ENCODE assay signal across 9 cellular contexts in the genomic region with DNA sequence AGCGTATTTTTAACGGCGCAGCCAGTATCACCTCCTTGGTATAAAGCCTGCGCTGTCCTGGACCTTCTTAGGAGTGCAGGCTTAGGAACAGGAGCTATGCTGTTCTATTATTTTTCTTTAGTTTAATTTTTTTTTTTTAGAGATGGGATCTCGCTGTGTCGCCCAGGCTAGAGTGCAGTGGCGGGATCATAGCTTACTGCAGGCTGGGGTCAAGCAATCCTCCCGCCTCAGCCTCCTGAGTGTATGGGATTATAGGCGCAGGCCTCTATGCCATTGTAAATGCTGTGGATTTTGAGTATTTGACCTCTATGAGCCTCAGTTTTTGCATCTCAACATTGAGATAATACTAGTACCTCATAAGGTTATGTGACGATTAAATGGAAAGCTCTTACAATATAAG. TPM values are rescaled to one million over a fixed set of nuclear protein-coding genes. Genes with fewer than 3 reads are reported as not detected.
DNase-seq lines count a peak whose midpoint lies in the region; ATAC-seq and TF ChIP-seq lines count a peak whose summit lies in the region.
"Had no signal": no experiment of that assay in that cellular context is flagged by ENCODE, and none has a peak within 500 bp of the region (broad histone marks: within the 10 kb centered on the region; RNA-seq: fewer than 3 reads in every experiment).

No MANE protein-coding gene starts in this region.

- no peaks in the 10 kb centered on the region for H3K27me3 ChIP-seq in left ventricle myocardium inferior (ENCODE audit: low read depth)
- no peaks in the 10 kb centered on the region for H3K27me3 ChIP-seq in mucosa of stomach (ENCODE audit: control insufficient read depth, insufficient read depth, low read length)
- H3K27me3 ChIP-seq in vagina: no peaks in the 10 kb centered on the region

- no peak for ATAC-seq in left ventricle myocardium superior
- no peak for ATAC-seq in GM18511 (IDR thresholded peaks at IDR 0.05; ENCODE audit: unreplicated experiment)
- ATAC-seq in GM21825 (IDR thresholded peaks at IDR 0.05; ENCODE audit: unreplicated experiment): no peak
- no peak for ATAC-seq in GM21717 (IDR thresholded peaks at IDR 0.05; ENCODE audit: unreplicated experiment)

- peak overlapping the region; percentile 84 for H3K4me3 ChIP-seq in left ventricle myocardium inferior
- H3K4me3 ChIP-seq in mucosa of stomach (ENCODE audit: low read length): peak overlapping the region; percentile 98
- peak overlapping the region; percentile 63 to 71 for H3K4me3 ChIP-seq in vagina

- no peak for DNase-seq in left ventricle myocardium inferior
- no peak for DNase-seq in left ventricle myocardium superior
- DNase-seq in caudate nucleus (lab: John Stamatoyannopoulos, UW): no peak
- no peak for DNase-seq in vagina (ENCODE audit: extremely low spot score in 2 of 2)

- H3K9ac ChIP-seq in mucosa of stomach (ENCODE audit: low read length): peak overlapping the region; percentile 100

- H3K4me1 ChIP-seq in left ventricle myocardium inferior (peaks cover 42% of the 10 kb centered on the region), mucosa of stomach (ENCODE audit: control insufficient read depth, insufficient read depth, low read length) (peaks cover 18% of the 10 kb centered on the region), vagina (peaks cover 35% of the 10 kb centered on the region)

- H3K9me3 ChIP-seq in left ventricle myocardium inferior (replicated peaks) (peaks cover 4% of the 10 kb centered on the region), mucosa of stomach (ENCODE audit: control insufficient read depth, low read length) (no peaks in the 10 kb centered on the region), vagina (no peaks in the 10 kb centered on the region)

- no peaks in the 10 kb centered on the region for H3K36me3 ChIP-seq in left ventricle myocardium inferior
- no peaks in the 10 kb centered on the region for H3K36me3 ChIP-seq in mucosa of stomach (ENCODE audit: control insufficient read depth, insufficient read depth, low read length)
- no peaks in the 10 kb centered on the region for H3K36me3 ChIP-seq in vagina

- peak overlapping the region; percentile 100 for H3K27ac ChIP-seq in left ventricle myocardium inferior (replicated peaks)
- peak overlapping the region; percentile 94 for H3K27ac ChIP-seq in caudate nucleus (ENCODE audit: low read depth, low read length)
- H3K27ac ChIP-seq in vagina: peak overlapping the region; percentile 94

- intact Hi-C loops in left ventricle myocardium inferior (cut with micrococcal nuclease): loop anchor here (10.0 kb wide), 1 partner anchor 156 kb away; the partner anchor contains the start of gene ZNF641
- intact Hi-C loops in left ventricle myocardium superior (cut with micrococcal nuclease): no loop called here
- intact Hi-C loops in vagina (cut with DNase I): no loop called here

- no peak for TF ChIP-seq POLR2A in vagina (IDR thresholded peaks at IDR 0.05)

- TF ChIP-seq CTCF in left ventricle myocardium inferior (IDR thresholded peaks at IDR 0.05; ENCODE audit: borderline replicate concordance) (no peak), vagina (IDR thresholded peaks at IDR 0.05) (no peak)

RNA-seq across cellular contexts. Expression of gene OR10AD1, which starts 4.1 kb away (rescaled TPM):
- total RNA-seq in left ventricle myocardium inferior (not detected), left ventricle myocardium superior (not detected), vagina (not detected)
- total RNA-seq: T-helper 1 cell treated with Interleukin-12 subunit alpha and Interleukin-12 subunit beta and Interleukin-4 antibody, amounts not matched to agents 30 ng/mL and 1 ng/mL, for 36 hours had no signal

RNA-seq across cellular contexts. Expression of gene CCDC184, which starts 15.5 kb away (rescaled TPM):
- total RNA-seq in left ventricle myocardium inferior (1.0 TPM), left ventricle myocardium superior (1.1 TPM), vagina (1.2 TPM)

RNA-seq across cellular contexts. Expression of gene ASB8, which starts 41.7 kb away (rescaled TPM):
- total RNA-seq in left ventricle myocardium inferior: 80.3 TPM
- total RNA-seq in left ventricle myocardium superior: 89.0 TPM
- total RNA-seq in vagina: 16.9 TPM
